Comparison of ENCODE assay signal across 22 cellular contexts in the genomic region with DNA sequence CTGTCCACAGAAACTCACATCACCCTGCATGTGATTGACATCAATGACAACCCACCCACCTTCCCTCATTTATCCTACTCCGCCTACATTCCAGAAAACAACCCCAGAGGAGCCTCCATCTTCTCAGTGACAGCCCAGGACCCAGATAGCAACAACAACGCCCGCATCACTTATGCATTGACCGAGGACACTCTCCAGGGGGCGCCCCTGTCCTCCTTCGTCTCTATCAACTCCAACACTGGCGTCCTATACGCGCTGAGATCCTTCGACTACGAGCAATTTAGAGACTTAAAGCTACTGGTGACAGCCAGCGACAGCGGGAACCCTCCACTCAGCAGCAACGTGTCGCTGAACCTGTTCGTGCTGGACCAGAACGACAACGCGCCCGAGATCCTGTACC. TPM values are rescaled to one million over a fixed set of nuclear protein-coding genes. Genes with fewer than 3 reads are reported as not detected.
"Had no signal": no experiment of that assay in that cellular context is flagged by ENCODE, and none has a peak within 500 bp of the region (broad histone marks: within the 10 kb centered on the region; RNA-seq: fewer than 3 reads in every experiment).

No MANE protein-coding gene starts in this region.

- H3K4me1 ChIP-seq: body of pancreas, foreskin keratinocyte, psoas muscle, right atrium auricular region, tibial artery had no signal

- H3K4me3 ChIP-seq: body of pancreas, cardiac muscle cell, psoas muscle, tibial artery had no signal

- H3K4me1 Mint-ChIP-seq: immature natural killer cell, T-helper 17 cell had no signal

- H3K4me3 Mint-ChIP-seq: activated CD4-positive, alpha-beta memory T cell treated with anti-CD3 and anti-CD28 coated beads, Interleukin-2, amount 10 ng/mL, durations not matched to agents 7 days and 5 days; activated naive CD4-positive, alpha-beta T cell treated with anti-CD3 and anti-CD28 coated beads, Interleukin-2, amount 10 ng/mL, durations not matched to agents 7 days and 5 days; immature natural killer cell; natural killer cell treated with Interleukin-12 subunit alpha and Interleukin-12 subunit beta and Interleukin-15 and Interleukin-18, amount 100 ng/mL, for 72 hours; T-helper 17 cell had no signal

- DNase-seq: activated CD4-positive, alpha-beta memory T cell treated with anti-CD3 and anti-CD28 coated beads, Interleukin-2, amount 10 ng/mL, durations not matched to agents 7 days and 5 days; activated CD4-positive, alpha-beta T cell treated with anti-CD3 and anti-CD28 coated beads for 4 hours; activated CD4-positive, CD25-positive, alpha-beta regulatory T cell; activated effector memory CD4-positive, alpha-beta T cell treated with anti-CD3 and anti-CD28 coated beads, Interleukin-2, amount 50 U/mL, for 16 hours; activated naive CD4-positive, alpha-beta T cell treated with anti-CD3 and anti-CD28 coated beads, Interleukin-2, amount 10 ng/mL, durations not matched to agents 7 days and 5 days; anterior cingulate cortex; body of pancreas; foreskin keratinocyte; immature natural killer cell; mammary epithelial cell; midbrain; stimulated activated CD4-positive, alpha-beta T cell treated with anti-CD3 and anti-CD28 coated beads, Interleukin-4, amount 100 ng/mL, for 24 hours; stimulated activated naive CD4-positive, alpha-beta T cell treated with Interleukin-2 at 50 U/mL for 16 hours; substantia nigra; T-helper 17 cell; tibial artery had no signal

- H3K36me3 ChIP-seq: cardiac muscle cell, right atrium auricular region had no signal

- H3K27ac ChIP-seq: body of pancreas, cardiac muscle cell, foreskin keratinocyte, psoas muscle, right atrium auricular region, tibial artery had no signal

- H3K27ac Mint-ChIP-seq: activated CD4-positive, alpha-beta memory T cell treated with anti-CD3 and anti-CD28 coated beads, Interleukin-2, amount 10 ng/mL, durations not matched to agents 7 days and 5 days; activated naive CD4-positive, alpha-beta T cell treated with anti-CD3 and anti-CD28 coated beads, Interleukin-2, amount 10 ng/mL, durations not matched to agents 7 days and 5 days; immature natural killer cell; natural killer cell treated with Interleukin-12 subunit alpha and Interleukin-12 subunit beta and Interleukin-15 and Interleukin-18, amount 100 ng/mL, for 72 hours; T-helper 17 cell had no signal

- ATAC-seq: body of pancreas; foreskin keratinocyte; left lobe of liver; natural killer cell treated with Interleukin-12 subunit alpha and Interleukin-12 subunit beta and Interleukin-15 and Interleukin-18, amount 100 ng/mL, for 72 hours; T-helper 17 cell had no signal

- H3K27me3 ChIP-seq: body of pancreas, cardiac muscle cell, right atrium auricular region, tibial artery had no signal

RNA-seq across cellular contexts. Expression of gene PCDHGA3, which starts 1.7 kb away (rescaled TPM):
- total RNA-seq: activated CD4-positive, alpha-beta memory T cell treated with anti-CD3 and anti-CD28 coated beads, Interleukin-2, amount 10 ng/mL, durations not matched to agents 7 days and 5 days; foreskin keratinocyte; natural killer cell treated with Interleukin-12 subunit alpha and Interleukin-12 subunit beta and Interleukin-15 and Interleukin-18, amount 100 ng/mL, for 72 hours; osteocyte had no signal

RNA-seq across cellular contexts. Expression of gene PCDHGB1, which starts 4.6 kb away (rescaled TPM):
- total RNA-seq: foreskin keratinocyte had no signal
- polyA plus RNA-seq: foreskin keratinocyte, immature natural killer cell had no signal

RNA-seq across cellular contexts. Expression of gene PCDHGA2, which starts 6.8 kb away (rescaled TPM):
- total RNA-seq: natural killer cell treated with Interleukin-12 subunit alpha and Interleukin-12 subunit beta and Interleukin-15 and Interleukin-18, amount 100 ng/mL, for 72 hours; osteocyte; T-helper 17 cell had no signal
- polyA plus RNA-seq: immature natural killer cell had no signal

RNA-seq across cellular contexts. Expression of gene PCDHGB2, which starts 14.5 kb away (rescaled TPM):
- polyA plus RNA-seq: foreskin keratinocyte, immature natural killer cell had no signal
